In the genomic region with DNA sequence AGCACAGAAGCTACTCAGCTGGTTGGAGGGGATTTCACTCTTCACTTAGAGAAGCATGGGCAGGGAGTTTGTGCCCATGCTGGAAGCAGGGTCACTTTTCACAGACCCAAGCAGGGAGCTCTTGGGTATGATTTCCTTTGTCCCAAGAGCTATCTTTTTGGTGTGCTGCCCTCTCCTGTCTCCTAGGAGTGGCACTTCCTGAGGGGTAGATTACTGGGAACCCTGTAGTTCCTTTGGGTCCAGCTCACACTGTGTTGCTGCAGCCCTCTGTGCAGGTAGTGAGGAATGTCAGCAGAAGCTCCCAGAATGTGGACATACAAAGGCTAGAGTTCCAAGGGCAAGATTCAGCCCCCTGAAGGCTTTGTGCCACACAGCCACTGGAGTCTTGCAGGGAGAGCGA, we compare ENCODE assay signal across 22 cellular contexts.
A peak's percentile ranks its signal among the peaks of the same experiment; 100 is the strongest.
DNase-seq lines count a peak whose midpoint lies in the region; ATAC-seq and TF ChIP-seq lines count a peak whose summit lies in the region.
"Had no signal": no experiment of that assay in that cellular context is flagged by ENCODE, and none has a peak within 500 bp of the region (broad histone marks: within the 10 kb centered on the region; RNA-seq: fewer than 3 reads in every experiment).

No MANE protein-coding gene starts in this region.

- TF ChIP-seq CTCF in RWPE2 (IDR thresholded peaks at IDR 0.05; ENCODE audit: poor library complexity, severe bottlenecking) (no peak), foreskin keratinocyte (conservative IDR thresholded peaks at IDR 0.05) (peak; percentile 23), body of pancreas (IDR thresholded peaks at IDR 0.05) (no peak)

- DNase-seq in RWPE2 (ENCODE audit: low spot score) (no peak), foreskin keratinocyte (no peak), islet precursor cell (peak; percentile 49), body of pancreas (no peak), NCI-H2227 treated with DMSO at 0.1 percent for 48 hours (lab: John Stamatoyannopoulos, UW) (no peak), left ventricle myocardium superior (no peak)
- DNase-seq: DMS153, DND-41, GOT3, NCI-H1048, NCI-H1417, NCI-H1694, NCI-H2029 treated with DMSO at 0.1 percent for 48 hours, NCI-H226, NCI-H510A, NCI-H69, SHP77 treated with DMSO at 0.1 percent for 48 hours had no signal

- H3K9me3 ChIP-seq in RWPE2 (ENCODE audit: severe bottlenecking): no peaks in the 10 kb centered on the region
- no peaks in the 10 kb centered on the region for H3K9me3 ChIP-seq in body of pancreas

- no peak overlapping the region for H3K4me3 ChIP-seq in RWPE2 (ENCODE audit: severe bottlenecking)
- H3K4me3 ChIP-seq in body of pancreas: no peak overlapping the region

- H3K4me1 ChIP-seq in RWPE2 (ENCODE audit: insufficient read depth, poor library complexity, severe bottlenecking) (no peaks in the 10 kb centered on the region), foreskin keratinocyte (no peaks in the 10 kb centered on the region), body of pancreas (no peaks in the 10 kb centered on the region)

- intact Hi-C loops in body of pancreas (cut with DNase I): no loop called here
- intact Hi-C loops in left ventricle myocardium superior (cut with micrococcal nuclease): no loop called here

- TF ChIP-seq POLR2A in body of pancreas (IDR thresholded peaks at IDR 0.05): no peak

- ATAC-seq in RWPE2 (ENCODE audit: low read depth) (0 out of 3 replicates have a peak, but pooled peaks have one; percentile 12), foreskin keratinocyte (peak; percentile 20), GM21515 (IDR thresholded peaks at IDR 0.05; ENCODE audit: unreplicated experiment) (no peak), body of pancreas (no peak), left ventricle myocardium superior (no peak)
- ATAC-seq: Panc1 had no signal

- 82 to 100% methylated on average over 1 of the region's 1 CpG for WGBS in body of pancreas, 2 donors

- H3K36me3 ChIP-seq in RWPE2 (ENCODE audit: low read depth) (no peaks in the 10 kb centered on the region), body of pancreas (replicated peaks in 1 of 2; ENCODE audit: insufficient read depth in 1 of 2, low read depth in 2 of 2) (no peaks in the 10 kb centered on the region)

- no peaks in the 10 kb centered on the region for H3K27me3 ChIP-seq in RWPE2 (ENCODE audit: insufficient read depth, poor library complexity, severe bottlenecking)
- H3K27me3 ChIP-seq in foreskin keratinocyte: no peaks in the 10 kb centered on the region
- no peaks in the 10 kb centered on the region for H3K27me3 ChIP-seq in body of pancreas

- H3K27ac ChIP-seq in RWPE2 (ENCODE audit: poor library complexity, severe bottlenecking) (no peak overlapping the region), foreskin keratinocyte (no peak overlapping the region), body of pancreas (no peak overlapping the region)
- H3K27ac ChIP-seq: C4-2B, HL-60, RWPE1 had no signal

Comparison
In these comparisons a context has a peak if more than half of its experiments do, and no peak if none do; other contexts are left out.
1. ATAC-seq: peak in RWPE2 (single experiment) and foreskin keratinocyte (single experiment); none in GM21515 (single experiment), body of pancreas (single experiment) and left ventricle myocardium superior (single experiment).